In the genomic region with DNA sequence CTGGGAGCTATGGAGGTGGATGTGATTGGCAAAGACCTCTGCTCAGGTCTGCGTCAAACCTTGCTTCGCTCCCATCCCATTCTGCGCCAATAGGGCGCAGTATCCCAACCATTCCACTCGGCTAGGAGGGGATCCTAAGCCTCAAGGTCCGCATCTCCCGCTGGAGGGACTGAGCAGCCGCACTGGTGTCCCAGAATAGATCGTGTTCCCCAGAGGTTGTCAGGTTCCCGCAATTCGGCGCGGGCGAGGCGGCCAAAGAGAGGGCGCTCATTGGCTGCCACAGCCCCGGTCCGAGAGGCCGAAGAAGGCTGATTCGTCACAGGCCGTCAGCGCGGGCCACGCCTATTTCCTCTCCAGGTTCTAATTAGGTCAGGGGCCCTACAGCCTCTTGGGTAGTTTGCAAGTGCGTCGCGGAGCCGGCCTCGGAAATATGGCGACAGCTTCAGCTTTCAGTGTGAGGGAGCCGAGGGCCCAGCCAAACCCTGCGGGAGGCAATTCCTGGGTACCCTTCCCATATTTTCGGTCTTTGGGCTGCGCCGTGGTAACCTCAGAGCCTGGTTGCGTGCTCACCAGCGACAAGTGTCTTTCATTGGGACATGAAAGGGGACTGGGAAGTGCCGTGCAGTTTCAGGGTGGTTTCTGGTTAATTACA, we compare ENCODE assay signal across 8 cellular contexts. TPM values are rescaled to one million over a fixed set of nuclear protein-coding genes. Genes with fewer than 3 reads are reported as not detected.
DNase-seq lines count a peak whose midpoint lies in the region; ATAC-seq, FAIRE-seq and TF ChIP-seq lines count a peak whose summit lies in the region.

No MANE protein-coding gene starts in this region.

- H2BK12ac ChIP-seq in H1 (ENCODE audit: low read depth, low read length) = peak overlapping the region; percentile 84

- H3K4me1 ChIP-seq in H1 (replicated peaks in 1 of 4; ENCODE audit: control insufficient read depth in 3 of 4, insufficient read depth in 4 of 4, low read length in 3 of 4) = peaks cover 0 to 2% (median 2%) of the 10 kb centered on the region in 4 experiments; a peak in 2 of 7 replicates

- peak overlapping the region; percentile 73 for H3K4ac ChIP-seq in H1 (replicated peaks; ENCODE audit: insufficient read length, low read depth, low read length)

- no peaks in the 10 kb centered on the region for H3K36me3 ChIP-seq in H1 (ENCODE audit: control insufficient read depth in 2 of 4, insufficient read depth in 4 of 4, low read length in 3 of 4)

- H2BK120ac ChIP-seq in H1 (replicated peaks; ENCODE audit: low read depth, low read length) = peak overlapping the region; percentile 47

- 6% methylated on average over 38 of the region's 38 CpGs; no CpG with 5 or more reads in 1 of the 2 experiments for WGBS in H1 (ENCODE audit: extremely low coverage in 1 of 2, insufficient coverage in 1 of 2, insufficient read length in 1 of 2, insufficient replicate concordance in 2 of 2, low coverage in 1 of 2, low lambda C conversion rate in 2 of 2, missing lambda C conversion rate in 1 of 2), 2 experiments

- H4K5ac ChIP-seq in H1 (ENCODE audit: insufficient read length, low read depth, low read length) = peak overlapping the region; percentile 31

- peak; percentile 76 for FAIRE-seq in H1 (lab: Jason Lieb, UNC)

- H3K18ac ChIP-seq in H1 (ENCODE audit: extremely low read depth, low read length) = peak overlapping the region; percentile 100

- peak overlapping the region; percentile 97 for H2BK5ac ChIP-seq in H1 (ENCODE audit: low read depth, low read length)

- H2BK15ac ChIP-seq in H1 (ENCODE audit: low read length) = peak overlapping the region; percentile 72; the same call in 1 of the 2 replicates

- DNase-seq in AG08395 (ENCODE audit: low spot score) (peak; percentile 97), NCI-H69 (lab: John Stamatoyannopoulos, UW) (peak; percentile 93), H1 (ENCODE audit: low read depth in 1 of 2, low spot score in 2 of 2) (peak; percentile 92 to 93), mesenteric fat pad (ENCODE audit: low spot score) (peak; percentile 99)
- peak; percentile 81 to 83 for DNase-seq in activated CD8-positive, alpha-beta memory T cell treated with anti-CD3 and anti-CD28 coated beads for 4 hours (ENCODE audit: low read depth in 2 of 2)
- DNase-seq in stimulated activated CD8-positive, alpha-beta memory T cell treated with anti-CD3 and anti-CD28 coated beads, Interleukin-12 subunit alpha, Interleukin-12 subunit beta, amount 100 ng/mL, for 4 hours (ENCODE audit: low read depth) = peak; percentile 81

- H2AFZ ChIP-seq in H1 (ENCODE audit: low read length) = peak overlapping the region; percentile 99

- H3K56ac ChIP-seq in H1 (replicated peaks; ENCODE audit: insufficient read length, low read depth, low read length) = peak overlapping the region; percentile 44

- H3K79me1 ChIP-seq in H1 (ENCODE audit: low read depth, low read length) = no peaks in the 10 kb centered on the region

- H3K14ac ChIP-seq in H1 (ENCODE audit: insufficient read length) = no peak overlapping the region

- peak; percentile 11 to 48 (median 39); a peak in 2 of 4 replicates for TF ChIP-seq CTCF in H1 (IDR thresholded peaks at IDR 0.05; ENCODE audit: control extremely low read depth in 1 of 3, insufficient read depth in 1 of 3, low read depth in 1 of 3, low read length in 3 of 3)

- peak overlapping the region; percentile 66; the same call in 1 of the 2 replicates for H3K27ac ChIP-seq in H1 (ENCODE audit: low read depth, low read length)

- ATAC-seq in GM18907 (IDR thresholded peaks at IDR 0.05; ENCODE audit: unreplicated experiment) = peak; percentile 99
- peak; percentile 99 for ATAC-seq in HG03139 (IDR thresholded peaks at IDR 0.05; ENCODE audit: unreplicated experiment)

- TF ChIP-seq POLR2A in H1 (IDR thresholded peaks at IDR 0.05; ENCODE audit: control extremely low read depth in 1 of 2, low read depth in 2 of 2, low read length in 2 of 2) = peak; percentile 71 to 93

- H4K20me1 ChIP-seq in H1 (replicated peaks in 1 of 2; ENCODE audit: control insufficient read depth in 1 of 2, insufficient read depth in 2 of 2, low read length in 2 of 2) = no peaks in the 10 kb centered on the region

- peaks cover 5 to 23% (median 23%) of the 10 kb centered on the region in 4 experiments for H3K27me3 ChIP-seq in H1 (replicated peaks in 1 of 4; ENCODE audit: control insufficient read depth in 3 of 4, extremely low read depth in 1 of 4, insufficient read depth in 3 of 4, low read length in 3 of 4)

- 0 out of 4 replicates have a peak, but pooled peaks cover 0 to 4% of the 10 kb centered on the region in 2 experiments for H3K9me3 ChIP-seq in H1 (ENCODE audit: insufficient read depth in 2 of 2, low read depth in 1 of 2, low read length in 1 of 2)

- H3K4me3 ChIP-seq in H1 (ENCODE audit: extremely low read depth in 1 of 4, insufficient read depth in 2 of 4, low read depth in 3 of 4, low read length in 4 of 4) = peak overlapping the region; percentile 63 to 90 (median 76)

- no peak for TF ChIP-seq EP300 in H1 (IDR thresholded peaks at IDR 0.05; ENCODE audit: borderline replicate concordance in 1 of 2, low read depth in 2 of 2, low read length in 2 of 2)

- H3K9ac ChIP-seq in H1 (replicated peaks in 1 of 4; ENCODE audit: extremely low read depth in 1 of 4, low read depth in 3 of 4, low read length in 3 of 4) = peak overlapping the region in 3 of 4 experiments; percentile 76 to 85 (median 83); a peak in 6 of 7 replicates

- peak overlapping the region; percentile 89 for H4K8ac ChIP-seq in H1 (ENCODE audit: extremely low read depth, insufficient read depth, low read length)

- peak; percentile 17 to 29; a peak in 3 of 4 replicates for TF ChIP-seq RAD21 in H1 (IDR thresholded peaks at IDR 0.05 in 1 of 2, conservative IDR thresholded peaks at IDR 0.05 in 1 of 2; ENCODE audit: low read depth in 2 of 2, low read length in 2 of 2)

- CTCF ChIA-PET in H1 (lab: Charles Lee; ENCODE audit: partially characterized antibody) = interaction anchor here (0.6 to 6.0 kb wide), 11 partner anchors 11 to 443 kb away, joined by 3 to 63 read pairs (median 5); a partner anchor contains a TSS

- peak overlapping the region; percentile 92 for H4K91ac ChIP-seq in H1 (replicated peaks; ENCODE audit: insufficient read length, low read length)

- no peak overlapping the region for H2AK5ac ChIP-seq in H1 (ENCODE audit: low read depth, low read length)

- H3K23me2 ChIP-seq in H1 (ENCODE audit: low read depth, low read length) = peaks cover 12% of the 10 kb centered on the region

- H3K4me2 ChIP-seq in H1 (ENCODE audit: insufficient read depth in 1 of 2, low read depth in 2 of 2, low read length in 2 of 2) = peak overlapping the region; percentile 81 to 94

- POLR2A ChIA-PET in H1 (lab: Charles Lee; ENCODE audit: partially characterized antibody) = interaction anchor here (0.6 to 2.4 kb wide), 14 partner anchors 9 to 257 kb away, joined by 3 to 10 read pairs (median 4); a partner anchor contains a TSS

- peak overlapping the region; percentile 72 for H2BK20ac ChIP-seq in H1 (ENCODE audit: low read length)

- H3K23ac ChIP-seq in H1 (ENCODE audit: insufficient read length) = no peak overlapping the region

- no peaks in the 10 kb centered on the region for H3K79me2 ChIP-seq in H1 (ENCODE audit: control insufficient read depth in 1 of 2, insufficient read depth in 2 of 2, low read length in 2 of 2)

TF ChIP-seq in H1, 55 proteins besides CTCF, POLR2A, EP300 and RAD21 (continues in another document):
- TF ChIP-seq, protein P1, sequence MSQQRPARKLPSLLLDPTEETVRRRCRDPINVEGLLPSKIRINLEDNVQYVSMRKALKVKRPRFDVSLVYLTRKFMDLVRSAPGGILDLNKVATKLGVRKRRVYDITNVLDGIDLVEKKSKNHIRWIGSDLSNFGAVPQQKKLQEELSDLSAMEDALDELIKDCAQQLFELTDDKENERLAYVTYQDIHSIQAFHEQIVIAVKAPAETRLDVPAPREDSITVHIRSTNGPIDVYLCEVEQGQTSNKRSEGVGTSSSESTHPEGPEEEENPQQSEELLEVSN (IDR thresholded peaks at IDR 0.05) = peak; percentile 86
- TF ChIP-seq TAF1 (IDR thresholded peaks at IDR 0.05; ENCODE audit: low read depth, low read length) = peak; percentile 89
- TF ChIP-seq TEAD4 (IDR thresholded peaks at IDR 0.05; ENCODE audit: low read depth, low read length) = no peak
- peak; percentile 36; the same call in 1 of the 2 replicates for TF ChIP-seq BACH1 (IDR thresholded peaks at IDR 0.05; ENCODE audit: low read length)
- peak; percentile 86 for TF ChIP-seq KDM4A (IDR thresholded peaks at IDR 0.05; ENCODE audit: low read depth, low read length, severe bottlenecking)

RNA-seq across cellular contexts. Expression of a gene that starts 5.0 kb away (rescaled TPM):
- total RNA-seq in H1 (2021; fragmentation: NEBNext Ultra II Directional; extraction: Animal tissue kit (Norgen Biotek cat#: 25700)) = not detected in 2 replicates
- polyA plus RNA-seq in H1 (2011; rRNA removed) = not detected in 2 replicates
- not detected for polyA plus RNA-seq in H1 (2011; cell fraction: cytosol; rRNA removed)
- not detected for polyA plus RNA-seq in H1 (2011; cell fraction: nucleus; rRNA removed)
- polyA plus RNA-seq in H1 (2012, experiment 1 of 2) = 0.13 TPM in 1 of 4 replicates, not detected in the others
- polyA plus RNA-seq in H1 (2012, experiment 2 of 2) = not detected
- not detected for polyA plus RNA-seq in H1 (2013, experiment 1 of 2)
- not detected for polyA plus RNA-seq in H1 (2013, experiment 2 of 2)
- polyA minus RNA-seq in H1 (2011; rRNA and poly(A)+ RNA removed) = not detected in 2 replicates
- polyA minus RNA-seq in H1 (2011; cell fraction: cytosol; rRNA and poly(A)+ RNA removed) = not detected
- not detected for polyA minus RNA-seq in H1 (2011; cell fraction: nucleus; rRNA and poly(A)+ RNA removed)
- not detected for total RNA-seq in mesenteric fat pad

RNA-seq across cellular contexts. Expression of a gene that starts 14.6 kb away (rescaled TPM):
- total RNA-seq in H1 (2021; fragmentation: NEBNext Ultra II Directional; extraction: Animal tissue kit (Norgen Biotek cat#: 25700)) = 2.2 and 2.5 TPM in 2 replicates
- polyA plus RNA-seq in H1 (2011; rRNA removed) = 3.0 and 3.1 TPM in 2 replicates
- polyA plus RNA-seq in H1 (2011; cell fraction: cytosol; rRNA removed) = 2.6 TPM
- polyA plus RNA-seq in H1 (2011; cell fraction: nucleus; rRNA removed) = 1.2 TPM
- polyA plus RNA-seq in H1 (2012, experiment 1 of 2) = 1.8 to 2.7 TPM (median 2.3 TPM) in 4 replicates
- polyA plus RNA-seq in H1 (2012, experiment 2 of 2) = 3.7 TPM
- 1.4 TPM for polyA plus RNA-seq in H1 (2013, experiment 1 of 2)
- polyA plus RNA-seq in H1 (2013, experiment 2 of 2) = 1.4 TPM
- 1.6 and 1.7 TPM in 2 replicates for polyA minus RNA-seq in H1 (2011; rRNA and poly(A)+ RNA removed)
- 1.1 TPM for polyA minus RNA-seq in H1 (2011; cell fraction: cytosol; rRNA and poly(A)+ RNA removed)
- 1.4 TPM for polyA minus RNA-seq in H1 (2011; cell fraction: nucleus; rRNA and poly(A)+ RNA removed)
- total RNA-seq in mesenteric fat pad = 0.35 TPM

RNA-seq across cellular contexts. Expression of a gene that starts 40.8 kb away (rescaled TPM):
- total RNA-seq in H1 (2021; fragmentation: NEBNext Ultra II Directional; extraction: Animal tissue kit (Norgen Biotek cat#: 25700)) = 8.1 and 8.3 TPM in 2 replicates
- polyA plus RNA-seq in H1 (2011; rRNA removed) = 3.8 and 4.2 TPM in 2 replicates
- 7.7 TPM for polyA plus RNA-seq in H1 (2011; cell fraction: cytosol; rRNA removed)
- 5.0 TPM for polyA plus RNA-seq in H1 (2011; cell fraction: nucleus; rRNA removed)
- 7.5 to 10.4 TPM (median 8.3 TPM) in 4 replicates for polyA plus RNA-seq in H1 (2012, experiment 1 of 2)
- 5.9 TPM for polyA plus RNA-seq in H1 (2012, experiment 2 of 2)
- polyA plus RNA-seq in H1 (2013, experiment 1 of 2) = 4.8 TPM
- 4.6 TPM for polyA plus RNA-seq in H1 (2013, experiment 2 of 2)
- polyA minus RNA-seq in H1 (2011; rRNA and poly(A)+ RNA removed) = 12.5 and 15.9 TPM in 2 replicates
- 3.4 TPM for polyA minus RNA-seq in H1 (2011; cell fraction: cytosol; rRNA and poly(A)+ RNA removed)
- polyA minus RNA-seq in H1 (2011; cell fraction: nucleus; rRNA and poly(A)+ RNA removed) = 7.7 TPM
- total RNA-seq in mesenteric fat pad = 41.8 TPM

Comparison
In these comparisons a context has a peak if more than half of its experiments do, and no peak if none do; other contexts are left out.
1. Peak in every context shown above with its lines: DNase-seq, ATAC-seq, H3K4me3 ChIP-seq and H3K27ac ChIP-seq.